Comparison of ENCODE assay signal across 9 cellular contexts in genomic region chr5:72109625-72110024, GRCh38.
DNase-seq lines count a peak whose midpoint lies in the region; ATAC-seq lines count a peak whose summit lies in the region.
"Had no signal": no experiment of that assay in that cellular context is flagged by ENCODE, and none has a peak within 500 bp of the region (broad histone marks: within the 10 kb centered on the region; RNA-seq: fewer than 3 reads in every experiment).

No MANE protein-coding gene starts in this region.

- intact Hi-C loops in posterior cingulate gyrus (cut with DNase I), result loop anchor here (5.0 to 10.0 kb wide), 2 partner anchors 95 to 198 kb away; no protein-coding TSS in a partner anchor

- DNase-seq in EH (ENCODE audit: low read depth), result peak; percentile 29
- DNase-seq in NCI-H69 (lab: John Stamatoyannopoulos, UW), result peak; percentile 91
- peak; percentile 36 for DNase-seq in fibroblast of gingiva (ENCODE audit: low read depth)
- peak in 7 of 10 donors; percentile 37 to 89 (median 63) for DNase-seq in posterior cingulate gyrus
- DNase-seq in NOMO-1 treated with DMSO at 0.1 percent for 48 hours (lab: John Stamatoyannopoulos, UW; ENCODE audit: unreplicated experiment), result no peak
- DNase-seq in germinal center (ENCODE audit: low spot score), result no peak
- DNase-seq: mucosa of descending colon had no signal

- ATAC-seq in GM19452 (IDR thresholded peaks at IDR 0.05; ENCODE audit: unreplicated experiment), result no peak
- ATAC-seq in HG02870 (IDR thresholded peaks at IDR 0.05; ENCODE audit: unreplicated experiment), result no peak
- ATAC-seq: mucosa of descending colon had no signal

Comparison
In these comparisons a context has a peak if more than half of its experiments do, and no peak if none do; other contexts are left out.
1. DNase-seq: peak in EH (single experiment), NCI-H69 (single experiment), fibroblast of gingiva (single experiment) and posterior cingulate gyrus (7 of 10); none in NOMO-1 treated with DMSO at 0.1 percent for 48 hours (single experiment) and germinal center (single experiment).